In genomic region chr9:8030095-8030494, GRCh38 we compare ENCODE assay signal across 27 cellular contexts.
"Had no signal": no experiment of that assay in that cellular context is flagged by ENCODE, and none has a peak within 500 bp of the region (broad histone marks: within the 10 kb centered on the region; RNA-seq: fewer than 3 reads in every experiment).

No MANE protein-coding gene starts in this region.

- H3K4me1 ChIP-seq: left ventricle myocardium inferior, stomach, thyroid gland, upper lobe of right lung had no signal

- H3K27ac ChIP-seq: left ventricle myocardium inferior, stomach, thyroid gland, upper lobe of right lung had no signal

- H3K36me3 ChIP-seq: left ventricle myocardium inferior, stomach, thyroid gland, upper lobe of right lung had no signal

- H3K9me3 ChIP-seq: left ventricle myocardium inferior, mucosa of descending colon, stomach, thyroid gland, upper lobe of right lung had no signal

- ATAC-seq: activated naive CD4-positive, alpha-beta T cell treated with anti-CD3 and anti-CD28 coated beads, Interleukin-2, amount 50 U/mL, for 72 hours; activated T-cell treated with anti-CD3 and anti-CD28 coated beads, Interleukin-2, amount 50 U/mL, for 72 hours; esophagus mucosa; mucosa of descending colon; natural killer cell treated with Interleukin-12 subunit alpha and Interleukin-12 subunit beta and Interleukin-15 and Interleukin-18, amount 100 ng/mL, for 72 hours; sciatic nerve; stimulated activated naive B cell treated with anti-CD40 and anti-IgM and Interleukin-4, amounts not matched to agents 10 μg/mL and 1 μg/mL and 100 μg/mL, for 72 hours; upper lobe of right lung had no signal

- H3K27me3 ChIP-seq: stomach, thyroid gland, upper lobe of right lung had no signal

- H3K4me3 ChIP-seq: left ventricle myocardium inferior, lung, mucosa of descending colon, stomach, thyroid gland, upper lobe of right lung had no signal

- DNase-seq: activated CD4-positive, alpha-beta T cell treated with anti-CD3 and anti-CD28 coated beads for 4 hours; activated CD4-positive, alpha-beta T cell treated with anti-CD3 and anti-CD28 coated beads, Interleukin-2, amount 50 U/mL, for 4 hours; activated CD4-positive, CD25-positive, alpha-beta regulatory T cell; activated naive CD4-positive, alpha-beta T cell; activated T-cell treated with anti-CD3 and anti-CD28 coated beads for 4 hours; activated T-cell treated with anti-CD3 and anti-CD28 coated beads, Interleukin-2, amount 50 U/mL, for 72 hours; anterior cingulate cortex; caudate nucleus; cortex of kidney; endodermal cell; kidney glomerular epithelial cell; left ventricle myocardium inferior; mesendoderm; mucosa of descending colon; retina; small intestine; stimulated activated CD4-positive, alpha-beta T cell treated with anti-CD3 and anti-CD28 coated beads, Interleukin-2, amount 100 ng/mL, for 24 hours; stimulated activated naive B cell treated with anti-CD40 and anti-IgM and Interleukin-4, amounts not matched to agents 10 μg/mL and 1 μg/mL and 100 μg/mL, for 72 hours; stomach; T-helper 1 cell; thyroid gland; upper lobe of right lung had no signal
